8 cellular contexts compared by ENCODE assay signal in the genomic region with DNA sequence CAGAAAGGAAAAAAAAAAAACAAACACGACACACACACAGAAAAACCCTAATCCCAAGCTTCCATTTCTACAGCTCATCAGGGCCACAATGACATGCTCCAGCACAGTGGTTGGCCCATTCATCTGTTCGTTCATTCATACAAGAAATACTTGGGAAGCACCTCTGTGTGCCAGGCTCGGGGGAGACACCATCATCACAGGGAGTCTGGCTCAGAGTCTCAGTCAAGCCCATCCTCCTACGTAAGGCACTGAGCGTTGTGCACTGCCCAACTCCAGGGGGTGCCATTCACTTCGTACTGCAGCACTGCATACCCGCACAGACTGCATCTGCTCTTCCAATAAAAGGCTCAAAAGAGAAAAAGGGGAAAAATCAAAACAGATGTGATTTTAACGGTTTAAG. TPM values are rescaled to one million over a fixed set of nuclear protein-coding genes. Genes with fewer than 3 reads are reported as not detected.
A peak's percentile ranks its signal among the peaks of the same experiment; 100 is the strongest.
DNase-seq lines count a peak whose midpoint lies in the region; ATAC-seq and TF ChIP-seq lines count a peak whose summit lies in the region.

No MANE protein-coding gene starts in this region.

- H2AFZ ChIP-seq in hepatocyte: no peak overlapping the region

- peaks cover 6% of the 10 kb centered on the region for H3K9me3 ChIP-seq in KOPT-K1 (ENCODE audit: insufficient read depth, low read length, poor library complexity, severe bottlenecking)
- H3K9me3 ChIP-seq in hepatocyte (ENCODE audit: low read depth): no peaks in the 10 kb centered on the region

- 53% methylated on average over 8 of the region's 8 CpGs for WGBS in hepatocyte (ENCODE audit: low lambda C conversion rate, missing lambda C conversion rate)

- H3K9me3 Mint-ChIP-seq in Calu3 (ENCODE audit: low read depth, unreplicated experiment): no peaks in the 10 kb centered on the region
- no peaks in the 10 kb centered on the region for H3K9me3 Mint-ChIP-seq in activated T-helper 17 cell treated with anti-CD3 and anti-CD28 coated beads, Interleukin-2, amount 50 U/mL, for 72 hours

- H3K4me2 ChIP-seq in hepatocyte: peak overlapping the region; percentile 34

- peak overlapping the region; percentile 9 for H3K27ac Mint-ChIP-seq in Calu3 (ENCODE audit: unreplicated experiment)
- H3K27ac Mint-ChIP-seq in activated T-helper 17 cell treated with anti-CD3 and anti-CD28 coated beads, Interleukin-2, amount 50 U/mL, for 72 hours: peak overlapping the region; percentile 39

- no peak overlapping the region for H3K4me3 ChIP-seq in hepatocyte

- H3K36me3 Mint-ChIP-seq in Calu3 (ENCODE audit: insufficient read depth, unreplicated experiment): peaks cover 75% of the 10 kb centered on the region
- H3K36me3 Mint-ChIP-seq in activated T-helper 17 cell treated with anti-CD3 and anti-CD28 coated beads, Interleukin-2, amount 50 U/mL, for 72 hours (ENCODE audit: low read depth): peaks cover 32% of the 10 kb centered on the region

- peaks cover 16% of the 10 kb centered on the region; the same call in 1 of the 2 replicates for H3K36me3 ChIP-seq in KOPT-K1 (ENCODE audit: insufficient read depth, low read length)
- H3K36me3 ChIP-seq in hepatocyte (replicated peaks; ENCODE audit: insufficient read depth, low read depth): no peaks in the 10 kb centered on the region

- peak; percentile 51 for DNase-seq in Calu3
- no peak for DNase-seq in hepatocyte (ENCODE audit: low spot score)
- DNase-seq in stimulated activated naive CD8-positive, alpha-beta T cell treated with anti-CD3 and anti-CD28 coated beads, Interleukin-15, Interleukin-2, amounts not matched to agents 100 U/mL and 50 U/mL, for 24 hours: peak; percentile 50
- DNase-seq in foreskin melanocyte: no peak

- TF ChIP-seq CTCF in Calu3 (IDR thresholded peaks at IDR 0.05; ENCODE audit: unreplicated experiment): no peak
- peak; percentile 48 for TF ChIP-seq CTCF in hepatocyte (IDR thresholded peaks at IDR 0.05; ENCODE audit: poor library complexity)

- no peak for ATAC-seq in activated T-helper 17 cell treated with anti-CD3 and anti-CD28 coated beads, Interleukin-2, amount 50 U/mL, for 72 hours (replicated peaks)
- ATAC-seq in stimulated activated naive CD8-positive, alpha-beta T cell treated with anti-CD3 and anti-CD28 coated beads, Interleukin-15, Interleukin-2, amounts not matched to agents 100 U/mL and 50 U/mL, for 24 hours: peak; percentile 74
- ATAC-seq in GM21360 (IDR thresholded peaks at IDR 0.05; ENCODE audit: unreplicated experiment): no peak
- no peak for ATAC-seq in GM21723 (IDR thresholded peaks at IDR 0.05; ENCODE audit: unreplicated experiment)

- H3K27ac ChIP-seq in KOPT-K1 (ENCODE audit: low read depth, low read length, poor library complexity, severe bottlenecking) (peak overlapping the region; percentile 17), hepatocyte (peak overlapping the region; percentile 77)

- H3K79me2 ChIP-seq in hepatocyte: peaks cover 97% of the 10 kb centered on the region

- peaks cover 25% of the 10 kb centered on the region for H3K4me1 ChIP-seq in hepatocyte (ENCODE audit: insufficient read depth)

- H3K4me3 Mint-ChIP-seq in Calu3 (ENCODE audit: low read depth, unreplicated experiment): peak overlapping the region; percentile 5
- H3K4me3 Mint-ChIP-seq in activated T-helper 17 cell treated with anti-CD3 and anti-CD28 coated beads, Interleukin-2, amount 50 U/mL, for 72 hours: peak overlapping the region; percentile 20

- CTCF ChIA-PET in Calu3 (lab: Charles Lee): interaction anchor here (1.0 to 1.6 kb wide), 3 partner anchors 8 to 66 kb away, joined by 3 to 6 read pairs (median 4); no protein-coding TSS in a partner anchor

- BruUV-seq in Calu3 (replicated peaks; lab: Mats Ljungman, UMichigan): no TSS peak

- H3K27me3 Mint-ChIP-seq in Calu3 (ENCODE audit: unreplicated experiment): no peaks in the 10 kb centered on the region
- no peaks in the 10 kb centered on the region for H3K27me3 Mint-ChIP-seq in activated T-helper 17 cell treated with anti-CD3 and anti-CD28 coated beads, Interleukin-2, amount 50 U/mL, for 72 hours

- H3K27me3 ChIP-seq in hepatocyte: no peaks in the 10 kb centered on the region

- peaks cover 70% of the 10 kb centered on the region for H3K4me1 Mint-ChIP-seq in Calu3 (ENCODE audit: low read depth, unreplicated experiment)
- H3K4me1 Mint-ChIP-seq in activated T-helper 17 cell treated with anti-CD3 and anti-CD28 coated beads, Interleukin-2, amount 50 U/mL, for 72 hours: peaks cover 62% of the 10 kb centered on the region

- H4K20me1 ChIP-seq in hepatocyte (ENCODE audit: insufficient read depth, poor library complexity, severe bottlenecking): peaks cover 82% of the 10 kb centered on the region

- intact Hi-C loops in Calu3 (cut with micrococcal nuclease; ENCODE audit: unreplicated experiment): loop anchor here (10.0 kb wide), 1 partner anchor 354 kb away; the partner anchor contains the start of genes MPHOSPH9 and MTRFR

- H3K9me2 ChIP-seq in hepatocyte (replicated peaks; ENCODE audit: insufficient read depth): no peaks in the 10 kb centered on the region

RNA-seq across cellular contexts. Expression of gene VPS37B, which starts 15.3 kb away (rescaled TPM):
- total RNA-seq in Calu3 (2022): 104 and 118 TPM in 2 replicates
- 10 to 100 TPM; 10.5 to 17.0 TPM for total RNA-seq in activated T-helper 17 cell treated with anti-CD3 and anti-CD28 coated beads, Interleukin-2, amount 50 U/mL, for 72 hours
- 23.5 and 24.7 TPM in 2 replicates for total RNA-seq in hepatocyte
- polyA plus RNA-seq in hepatocyte: 29.0 and 35.3 TPM in 2 replicates

RNA-seq across cellular contexts. Expression of gene HIP1R, which starts 45.4 kb away (rescaled TPM):
- total RNA-seq in Calu3 (2022) (234 and 246 TPM in 2 replicates), hepatocyte (36.0 and 44.3 TPM in 2 replicates)
- 10 to 100 TPM; 14.7 to 23.3 TPM for total RNA-seq in activated T-helper 17 cell treated with anti-CD3 and anti-CD28 coated beads, Interleukin-2, amount 50 U/mL, for 72 hours
- 31.8 and 33.1 TPM in 2 replicates for polyA plus RNA-seq in hepatocyte

Comparison
In these comparisons a context has a peak if more than half of its experiments do, and no peak if none do; other contexts are left out.
1. DNase-seq: peak in Calu3 (single experiment) and stimulated activated naive CD8-positive, alpha-beta T cell treated with anti-CD3 and anti-CD28 coated beads, Interleukin-15, Interleukin-2, amounts not matched to agents 100 U/mL and 50 U/mL, for 24 hours (single experiment); none in hepatocyte (single experiment) and foreskin melanocyte (single experiment).